In the genomic region with DNA sequence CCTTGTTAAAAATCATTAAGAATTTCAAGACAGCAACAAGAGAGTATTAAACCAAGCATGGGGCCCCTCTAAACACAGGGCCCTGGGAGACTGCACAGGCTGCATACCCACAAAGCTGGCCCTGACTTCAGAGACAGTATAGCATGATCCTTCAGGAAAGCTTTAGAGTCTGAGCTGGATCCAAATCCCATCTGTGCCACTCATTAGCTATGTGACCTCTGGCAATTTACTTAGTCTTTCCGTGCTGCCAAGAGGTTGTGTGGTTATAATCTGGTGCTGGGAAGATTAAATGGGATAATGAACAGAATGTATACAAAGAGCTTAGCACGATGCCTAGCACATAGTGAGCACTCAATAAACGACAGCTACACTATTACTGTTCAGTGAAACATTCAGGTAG, we compare ENCODE assay signal across 14 cellular contexts.
"Had no signal": no experiment of that assay in that cellular context is flagged by ENCODE, and none has a peak within 500 bp of the region (broad histone marks: within the 10 kb centered on the region; RNA-seq: fewer than 3 reads in every experiment).

No MANE protein-coding gene starts in this region.

- H3K4me3 ChIP-seq: thyroid gland, uterus had no signal

- DNase-seq: activated CD4-positive, alpha-beta T cell treated with anti-CD3 and anti-CD28 coated beads, Interleukin-2, amount 50 U/mL, for 1 hour; activated CD4-positive, CD25-positive, alpha-beta regulatory T cell; activated effector memory CD4-positive, alpha-beta T cell treated with anti-CD3 and anti-CD28 coated beads, Interleukin-2, amount 50 U/mL, for 16 hours; activated T-cell treated with anti-CD3 and anti-CD28 coated beads, Interleukin-2, amount 50 U/mL, for 1 hour; amygdala; brain microvascular endothelial cell; dermis blood vessel endothelial cell; endodermal cell; erythroblast; T-helper 17 cell; thyroid gland; uterus had no signal

- ATAC-seq: activated naive CD4-positive, alpha-beta T cell treated with anti-CD3 and anti-CD28 coated beads, Interleukin-2, amount 50 U/mL, for 72 hours; stimulated activated effector memory CD8-positive, alpha-beta T cell treated with anti-CD3 and anti-CD28 coated beads, Interleukin-12 subunit alpha, Interleukin-12 subunit beta, amount 100 ng/mL, for 72 hours; T-helper 17 cell had no signal

- H3K27ac ChIP-seq: brain microvascular endothelial cell, thyroid gland, uterus had no signal

- H3K27me3 ChIP-seq: brain microvascular endothelial cell, thyroid gland, uterus had no signal

- H3K36me3 ChIP-seq: thyroid gland, uterus had no signal

- H3K9me3 ChIP-seq: thyroid gland, uterus had no signal
